Comparison of ENCODE assay signal across 23 cellular contexts in genomic region chr1:78440381-78440793, GRCh38. TPM values are rescaled to one million over a fixed set of nuclear protein-coding genes. Genes with fewer than 3 reads are reported as not detected.
A peak's percentile ranks its signal among the peaks of the same experiment; 100 is the strongest.
DNase-seq lines count a peak whose midpoint lies in the region; ATAC-seq, FAIRE-seq and TF ChIP-seq lines count a peak whose summit lies in the region.
"Had no signal": no experiment of that assay in that cellular context is flagged by ENCODE, and none has a peak within 500 bp of the region (broad histone marks: within the 10 kb centered on the region; RNA-seq: fewer than 3 reads in every experiment).

No MANE protein-coding gene starts in this region.

- no peaks in the 10 kb centered on the region for H3K36me3 ChIP-seq in HepG2 (replicated peaks in 1 of 2; ENCODE audit: control insufficient read depth in 1 of 2, insufficient read depth in 2 of 2, low read length in 2 of 2)
- H3K36me3 ChIP-seq: BLaER1, SJSA1 had no signal

- FAIRE-seq in HepG2 (lab: Jason Lieb, UNC): no peak
- FAIRE-seq: kidney, small intestine, urothelium cell line had no signal

- TF ChIP-seq EP300 in HepG2 (IDR thresholded peaks at IDR 0.05; ENCODE audit: low read depth in 2 of 2, low read length in 2 of 2) (no peak), HepG2 (CRISPR knock-in tag; IDR thresholded peaks at IDR 0.05; ENCODE audit: borderline replicate concordance) (no peak)

- no peak for TF ChIP-seq POLR2A in HepG2 (IDR thresholded peaks at IDR 0.05; ENCODE audit: insufficient read depth in 1 of 2, low read depth in 2 of 2, low read length in 2 of 2)

- CTCF ChIA-PET in HepG2 (lab: Yijun Ruan, JAX; ENCODE audit: low intra/inter-chr PET ratio, low total read pairs): no interaction called here

- intact Hi-C loops in HepG2 (cut with micrococcal nuclease; ENCODE audit: unreplicated experiment): no loop called here

- no peaks in the 10 kb centered on the region; a peak in 1 of 5 replicates for H3K27me3 ChIP-seq in HepG2 (ENCODE audit: control insufficient read depth in 1 of 2, insufficient read depth in 2 of 2, low read length in 2 of 2)
- H3K27me3 ChIP-seq: BLaER1, hepatocyte, SJSA1 had no signal

- TF ChIP-seq CTCF in epithelial cell of esophagus (IDR thresholded peaks at IDR 0.05; ENCODE audit: insufficient read depth, low read depth, low read length, missing control alignments) (no peak), HepG2 (CRISPR knock-in tag; IDR thresholded peaks at IDR 0.05) (no peak)

- H3K9me3 ChIP-seq in HepG2 (ENCODE audit: low read length): no peaks in the 10 kb centered on the region
- H3K9me3 ChIP-seq: BLaER1, SJSA1 had no signal

- no peak for ATAC-seq in HG02588 (IDR thresholded peaks at IDR 0.05; ENCODE audit: unreplicated experiment)
- no peak for ATAC-seq in HepG2
- ATAC-seq: natural killer cell treated with Interleukin-12 subunit alpha and Interleukin-12 subunit beta and Interleukin-15 and Interleukin-18, amount 100 ng/mL, for 72 hours had no signal

- WGBS in HepG2 (ENCODE audit: low lambda C conversion rate): 0% methylated on average over 2 of the region's 2 CpGs

- no peak overlapping the region for H3K4me2 ChIP-seq in HepG2 (ENCODE audit: low read depth, low read length)
- H3K4me2 ChIP-seq: BLaER1, hepatocyte had no signal

- H3K4me3 ChIP-seq in epithelial cell of esophagus (ENCODE audit: low read length): no peak overlapping the region
- H3K4me3 ChIP-seq in HepG2 (replicated peaks in 1 of 3; ENCODE audit: insufficient read depth in 1 of 3, low read depth in 2 of 3, low read length in 3 of 3): no peak overlapping the region
- H3K4me3 ChIP-seq: BLaER1, hepatocyte, SJSA1 had no signal

- peak; percentile 9 for DNase-seq in Daoy (ENCODE audit: low read depth)
- peak; percentile 68 for DNase-seq in LHCN-M2 (ENCODE audit: low read depth)
- peak; percentile 61 for DNase-seq in epithelial cell of esophagus (ENCODE audit: low read depth)
- DNase-seq in myocyte (ENCODE audit: low read depth): peak; percentile 65
- DNase-seq in HepG2 (ENCODE audit: low spot score): no peak
- no peak for DNase-seq in HPDE6-E6E7 (ENCODE audit: extremely low spot score)
- DNase-seq: activated naive CD8-positive, alpha-beta T cell treated with anti-CD3 and anti-CD28 coated beads, Interleukin-2, amount 10 ng/mL, durations not matched to agents 7 days and 5 days; Calu3; erythroblast; kidney; NCI-H526 treated with DMSO at 0.1 percent for 48 hours; posterior cingulate gyrus; small intestine; stimulated activated CD4-positive, alpha-beta T cell treated with anti-CD3 and anti-CD28 coated beads, Interleukin-4, amount 100 ng/mL, for 24 hours had no signal

- no peak overlapping the region for H3K27ac ChIP-seq in HepG2 (ENCODE audit: extremely low read length, insufficient read depth, low read length)
- H3K27ac ChIP-seq: BLaER1, hepatocyte, SJSA1 had no signal

- H3K9ac ChIP-seq in HepG2 (ENCODE audit: insufficient read depth, low read depth, low read length): no peak overlapping the region
- H3K9ac ChIP-seq: BLaER1 had no signal

- no peak overlapping the region for H2AFZ ChIP-seq in HepG2 (ENCODE audit: low read length)
- H2AFZ ChIP-seq: hepatocyte had no signal

- no TSS peak for BruUV-seq in HepG2 (replicated peaks; lab: Mats Ljungman, UMichigan)

- no peaks in the 10 kb centered on the region for H3K79me2 ChIP-seq in HepG2 (ENCODE audit: insufficient read depth, low read length)
- H3K79me2 ChIP-seq: hepatocyte had no signal

- H4K20me1 ChIP-seq in HepG2 (ENCODE audit: insufficient read depth, low read length): no peaks in the 10 kb centered on the region
- H4K20me1 ChIP-seq: BLaER1 had no signal

- TF ChIP-seq RAD21 in HepG2 (CRISPR knock-in tag; IDR thresholded peaks at IDR 0.05): no peak

- POLR2A ChIA-PET in HepG2 (lab: Yijun Ruan, JAX): no interaction called here

- H3K4me1 ChIP-seq in HepG2 (ENCODE audit: insufficient read depth, low read length): no peaks in the 10 kb centered on the region
- H3K4me1 ChIP-seq: BLaER1 had no signal

- in situ Hi-C loops in HepG2 (cut with HindIII; ENCODE audit: extremely low pct_ligation_motif_present, low pct_unique_long_range_greater_than_20kb): no loop called here

TF ChIP-seq in HepG2, 621 proteins besides CTCF, POLR2A, EP300 and RAD21:
- TF ChIP-seq NFYB (CRISPR knock-in tag; IDR thresholded peaks at IDR 0.05) (no peak), SOX13 (IDR thresholded peaks at IDR 0.05) (no peak), SOX13 (CRISPR knock-in tag; conservative IDR thresholded peaks at IDR 0.05 in 1 of 2, IDR thresholded peaks at IDR 0.05 in 1 of 2) (no peak), ZNF468 (CRISPR knock-in tag; IDR thresholded peaks at IDR 0.05) (no peak), ZMAT5 (CRISPR knock-in tag; IDR thresholded peaks at IDR 0.05; ENCODE audit: borderline replicate concordance, low read depth) (no peak), POLR2AphosphoS2 (IDR thresholded peaks at IDR 0.05; ENCODE audit: low read depth, low read length) (no peak), PRDM4 (CRISPR knock-in tag; IDR thresholded peaks at IDR 0.05; ENCODE audit: borderline replicate concordance) (no peak), GFI1 (CRISPR knock-in tag; IDR thresholded peaks at IDR 0.05; ENCODE audit: borderline replicate concordance) (no peak), MXD4 (CRISPR knock-in tag; IDR thresholded peaks at IDR 0.05) (no peak), ZNF770 (CRISPR knock-in tag; IDR thresholded peaks at IDR 0.05) (no peak), ZKSCAN5 (CRISPR knock-in tag; IDR thresholded peaks at IDR 0.05) (no peak), ZSCAN31 (CRISPR knock-in tag; IDR thresholded peaks at IDR 0.05; ENCODE audit: low read depth) (no peak), KAT8 (CRISPR knock-in tag; IDR thresholded peaks at IDR 0.05) (no peak), STAT5B (CRISPR knock-in tag; IDR thresholded peaks at IDR 0.05) (no peak)
TF ChIP-seq in HepG2: peak in this region for 0.

RNA-seq across cellular contexts. Expression of gene PTGFR, which starts 50.4 kb away (rescaled TPM):
- total RNA-seq in Daoy (2014; rRNA removed; shearing (Covaris generic)): 1.8 and 2.9 TPM in 2 replicates
- total RNA-seq in LHCN-M2 (2014; rRNA removed) (26.5 and 32.8 TPM in 2 replicates), myocyte (15.9 and 18.5 TPM in 2 replicates), HepG2 (2016; rRNA removed; fragmentation: Illumina TruSeq; extraction: Trizol) (not detected in 2 replicates)
- polyA plus RNA-seq in LHCN-M2 (2012): 1.3 TPM
- polyA plus RNA-seq in myocyte (2012): 0.92 TPM
- total RNA-seq in HepG2 (2016; cell fraction: cytosol; rRNA removed; fragmentation: Illumina TruSeq; extraction: Trizol; ENCODE audit: low read depth): not detected in 2 replicates
- not detected in 2 replicates for total RNA-seq in HepG2 (2016; cell fraction: insoluble cytoplasmic fraction; rRNA removed; fragmentation: Illumina TruSeq; extraction: Trizol)
- not detected in 2 replicates for total RNA-seq in HepG2 (2016; cell fraction: membrane; rRNA removed; fragmentation: Illumina TruSeq; extraction: Trizol)
- total RNA-seq in HepG2 (2016; cell fraction: nucleus; rRNA removed; fragmentation: Illumina TruSeq; extraction: Trizol): not detected in 2 replicates
- polyA plus RNA-seq in HepG2 (2011; rRNA removed): not detected in 2 replicates
- not detected in 2 replicates for polyA plus RNA-seq in HepG2 (2011; cell fraction: cytosol; rRNA removed)
- not detected in 2 replicates for polyA plus RNA-seq in HepG2 (2011; cell fraction: nucleus; rRNA removed)
- not detected in 2 replicates for polyA plus RNA-seq in HepG2 (2012)
- polyA plus RNA-seq in HepG2 (2016; cell fraction: cytosol; fragmentation: Illumina TruSeq; extraction: Trizol; ENCODE audit: low read depth): not detected in 2 replicates
- not detected in 2 replicates for polyA plus RNA-seq in HepG2 (2016; cell fraction: insoluble cytoplasmic fraction; fragmentation: Illumina TruSeq; extraction: Trizol; ENCODE audit: low read depth)
- polyA plus RNA-seq in HepG2 (2016; cell fraction: membrane; fragmentation: Illumina TruSeq; extraction: Trizol; ENCODE audit: low read depth): not detected in 2 replicates
- polyA plus RNA-seq in HepG2 (2016; cell fraction: nucleus; fragmentation: Illumina TruSeq; extraction: Trizol; ENCODE audit: insufficient read depth, low read depth): not detected in 2 replicates
- not detected in 2 replicates for polyA minus RNA-seq in HepG2 (2011; rRNA and poly(A)+ RNA removed; ENCODE audit: low replicate concordance)
- polyA minus RNA-seq in HepG2 (2011; cell fraction: cytosol; rRNA and poly(A)+ RNA removed): not detected in 2 replicates
- polyA minus RNA-seq in HepG2 (2011; cell fraction: nucleus; rRNA and poly(A)+ RNA removed): not detected in 2 replicates
- total RNA-seq: activated CD8-positive, alpha-beta memory T cell treated with anti-CD3 and anti-CD28 coated beads for 36 hours; activated naive CD8-positive, alpha-beta T cell treated with anti-CD3 and anti-CD28 coated beads, Interleukin-2, amount 10 ng/mL, durations not matched to agents 7 days and 5 days; activated T-helper 1 cell treated with anti-CD3 and anti-CD28 coated beads, Interleukin-12 subunit alpha, Interleukin-12 subunit beta, Interleukin-2, Interleukin-4 antibody, amounts not matched to agents 30 ng/mL and 10 ng/mL and 1 ng/mL, durations not matched to agents 14 hours and 24 hours and 36 hours; natural killer cell treated with Interleukin-12 subunit alpha and Interleukin-12 subunit beta and Interleukin-15 and Interleukin-18, amount 100 ng/mL, for 72 hours; OCI-LY7 had no signal

Comparison
In these comparisons a context has a peak if more than half of its experiments do, and no peak if none do; other contexts are left out.
1. DNase-seq: peak in Daoy (single experiment), LHCN-M2 (single experiment), epithelial cell of esophagus (single experiment) and myocyte (single experiment); none in HepG2 (single experiment) and HPDE6-E6E7 (single experiment).